In genomic region chr3:76307556-76307955, GRCh38 we compare ENCODE assay signal across 18 cellular contexts.
DNase-seq lines count a peak whose midpoint lies in the region; ATAC-seq and TF ChIP-seq lines count a peak whose summit lies in the region.
"Had no signal": no experiment of that assay in that cellular context is flagged by ENCODE, and none has a peak within 500 bp of the region (broad histone marks: within the 10 kb centered on the region; RNA-seq: fewer than 3 reads in every experiment).

No MANE protein-coding gene starts in this region.

- H3K9me2 ChIP-seq in hepatocyte (replicated peaks; ENCODE audit: insufficient read depth), result no peaks in the 10 kb centered on the region
- H3K9me2 ChIP-seq: SK-N-SH had no signal

- no peak overlapping the region for H3K27ac Mint-ChIP-seq in type B pancreatic cell
- H3K27ac Mint-ChIP-seq: B cell; CD4-positive, CD25-positive, alpha-beta regulatory T cell had no signal

- H3K27ac ChIP-seq in hepatocyte, result no peak overlapping the region

- ATAC-seq in HG03442 (IDR thresholded peaks at IDR 0.05; ENCODE audit: unreplicated experiment) (no peak), GM18517 (IDR thresholded peaks at IDR 0.05; ENCODE audit: unreplicated experiment) (no peak)

- TF ChIP-seq CTCF in astrocyte of the spinal cord (IDR thresholded peaks at IDR 0.05; ENCODE audit: low read depth, low read length) (no peak), hepatocyte (IDR thresholded peaks at IDR 0.05; ENCODE audit: poor library complexity) (no peak), type B pancreatic cell (conservative IDR thresholded peaks at IDR 0.05) (no peak)

- DNase-seq in HCEC 1CT (peak; percentile 73), astrocyte of the spinal cord (ENCODE audit: low read depth, low spot score) (peak; percentile 12), hepatocyte (ENCODE audit: low spot score) (no peak), head of caudate nucleus (no peak), type B pancreatic cell (ENCODE audit: extremely low spot score, unreplicated experiment) (no peak)
- DNase-seq: ACHN; CD4-positive, CD25-positive, alpha-beta regulatory T cell; H7; Karpas-422; MM.1S; NCI-H1092 treated with DMSO at 0.1 percent for 48 hours; NCI-H1694; NCI-H524; SHP77; SK-N-SH had no signal

- H3K4me2 ChIP-seq in hepatocyte, result no peak overlapping the region
- H3K4me2 ChIP-seq: SK-N-SH had no signal

- H3K79me2 ChIP-seq in hepatocyte, result no peaks in the 10 kb centered on the region

- no peaks in the 10 kb centered on the region for H3K27me3 ChIP-seq in hepatocyte

- no peaks in the 10 kb centered on the region for H3K9me3 Mint-ChIP-seq in type B pancreatic cell

- in situ Hi-C loops in astrocyte of the spinal cord (cut with HindIII; ENCODE audit: low sequenced_read_pairs), result no loop called here

- no peaks in the 10 kb centered on the region for H3K9me3 ChIP-seq in hepatocyte (ENCODE audit: low read depth)
- H3K9me3 ChIP-seq: SK-N-SH had no signal

- no peaks in the 10 kb centered on the region for H3K36me3 Mint-ChIP-seq in type B pancreatic cell
- H3K36me3 Mint-ChIP-seq: CD4-positive, CD25-positive, alpha-beta regulatory T cell had no signal

- H3K36me3 ChIP-seq in hepatocyte (replicated peaks; ENCODE audit: insufficient read depth, low read depth), result no peaks in the 10 kb centered on the region

- WGBS in hepatocyte (ENCODE audit: low lambda C conversion rate, missing lambda C conversion rate), result 90% methylated on average over 3 of the region's 3 CpGs

- no peak overlapping the region for H3K4me3 Mint-ChIP-seq in type B pancreatic cell
- H3K4me3 Mint-ChIP-seq: B cell; CD4-positive, CD25-positive, alpha-beta regulatory T cell had no signal

- H3K4me1 Mint-ChIP-seq in type B pancreatic cell (ENCODE audit: unreplicated experiment), result peaks cover 18% of the 10 kb centered on the region
- H3K4me1 Mint-ChIP-seq: B cell had no signal

- H2AFZ ChIP-seq in hepatocyte, result peak overlapping the region; percentile 9

- no peak overlapping the region for H3K4me3 ChIP-seq in astrocyte of the spinal cord (ENCODE audit: low read depth, low read length)
- no peak overlapping the region for H3K4me3 ChIP-seq in hepatocyte

- H3K4me1 ChIP-seq in hepatocyte (ENCODE audit: insufficient read depth), result peaks cover 12% of the 10 kb centered on the region

- no peaks in the 10 kb centered on the region for H4K20me1 ChIP-seq in hepatocyte (ENCODE audit: insufficient read depth, poor library complexity, severe bottlenecking)

- intact Hi-C loops in head of caudate nucleus (cut with DNase I), result no loop called here

- H3K27me3 Mint-ChIP-seq in type B pancreatic cell, result peaks cover 5% of the 10 kb centered on the region
- H3K27me3 Mint-ChIP-seq: B cell; CD4-positive, CD25-positive, alpha-beta regulatory T cell had no signal

Comparison
In these comparisons a context has a peak if more than half of its experiments do, and no peak if none do; other contexts are left out.
1. DNase-seq: peak in HCEC 1CT (single experiment) and astrocyte of the spinal cord (single experiment); none in hepatocyte (single experiment), head of caudate nucleus (0 of 42) and type B pancreatic cell (single experiment).